In the genomic region with DNA sequence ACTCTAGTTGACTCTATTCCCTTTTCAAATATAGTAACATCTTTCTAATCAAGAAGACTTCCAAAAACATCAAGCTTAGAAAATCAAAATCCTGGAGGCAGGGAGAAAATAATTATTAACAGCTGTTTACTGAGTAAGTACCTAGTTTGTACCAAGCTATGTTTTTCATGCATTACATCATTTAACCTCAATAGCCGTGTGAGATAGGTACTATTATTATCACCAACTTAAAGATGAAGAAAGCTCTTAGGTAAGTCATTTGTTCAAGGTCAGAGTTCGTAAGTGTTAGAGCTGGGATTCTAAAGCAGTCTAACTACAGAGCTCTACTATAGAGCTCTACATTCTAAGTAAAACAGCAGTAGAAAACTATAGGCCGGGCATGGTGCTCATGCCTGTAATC, we compare ENCODE assay signal across 11 cellular contexts. TPM values are rescaled to one million over a fixed set of nuclear protein-coding genes. Genes with fewer than 3 reads are reported as not detected.
A peak's percentile ranks its signal among the peaks of the same experiment; 100 is the strongest.
DNase-seq lines count a peak whose midpoint lies in the region; ATAC-seq lines count a peak whose summit lies in the region.
"Had no signal": no experiment of that assay in that cellular context is flagged by ENCODE, and none has a peak within 500 bp of the region (broad histone marks: within the 10 kb centered on the region; RNA-seq: fewer than 3 reads in every experiment).

No MANE protein-coding gene starts in this region.

- DNase-seq in EH (ENCODE audit: low read depth) (peak; percentile 16), epithelial cell of prostate (ENCODE audit: low read depth, low spot score) (no peak), right cardiac atrium (no peak), NOMO-1 treated with dmso at 0.1 percent for 144 hours (lab: John Stamatoyannopoulos, UW; ENCODE audit: unreplicated experiment) (no peak)
- DNase-seq in central memory CD4-positive, alpha-beta T cell = no peak
- DNase-seq: Caco-2, NCI-H510A had no signal

- ATAC-seq in GM21381 (IDR thresholded peaks at IDR 0.05; ENCODE audit: unreplicated experiment) = peak; percentile 31
- ATAC-seq in HG03432 (IDR thresholded peaks at IDR 0.05; ENCODE audit: unreplicated experiment) = peak; percentile 40
- no peak for ATAC-seq in HG03108 (IDR thresholded peaks at IDR 0.05; ENCODE audit: unreplicated experiment)
- ATAC-seq in right cardiac atrium = no peak

- no peak overlapping the region for H3K4me3 ChIP-seq in right cardiac atrium (ENCODE audit: low read length)
- H3K4me3 ChIP-seq: smooth muscle cell had no signal

- H3K27me3 ChIP-seq in right cardiac atrium (ENCODE audit: control insufficient read depth, insufficient read depth) = no peaks in the 10 kb centered on the region

- intact Hi-C loops in right cardiac atrium (cut with DNase I) = no loop called here

- H3K4me1 ChIP-seq in right cardiac atrium (ENCODE audit: control insufficient read depth, insufficient read depth, low read length) = peaks cover 3% of the 10 kb centered on the region
- H3K4me1 ChIP-seq: Caco-2 had no signal

- no peaks in the 10 kb centered on the region for H3K9me3 ChIP-seq in right cardiac atrium (ENCODE audit: control insufficient read depth, low read length)
- H3K9me3 ChIP-seq: Caco-2 had no signal

- WGBS in right cardiac atrium = 86% methylated on average over 3 of the region's 3 CpGs

- peak overlapping the region; percentile 24 for H3K27ac ChIP-seq in epithelial cell of prostate
- H3K27ac ChIP-seq in right cardiac atrium (ENCODE audit: low read length) = no peak overlapping the region

RNA-seq across cellular contexts. Expression of gene GSK3B, which starts 41.6 kb away (rescaled TPM):
- 10 to 100 TPM; 37.9 to 44.6 (median 41.1) TPM for total RNA-seq in right cardiac atrium
- polyA plus RNA-seq in right cardiac atrium = 11.4 TPM

Comparison
In these comparisons a context has a peak if more than half of its experiments do, and no peak if none do; other contexts are left out.
1. ATAC-seq: peak in GM21381 (single experiment) and HG03432 (single experiment); none in HG03108 (single experiment) and right cardiac atrium (0 of 2).